ENCODE assay signal across 12 cellular contexts in the genomic region with DNA sequence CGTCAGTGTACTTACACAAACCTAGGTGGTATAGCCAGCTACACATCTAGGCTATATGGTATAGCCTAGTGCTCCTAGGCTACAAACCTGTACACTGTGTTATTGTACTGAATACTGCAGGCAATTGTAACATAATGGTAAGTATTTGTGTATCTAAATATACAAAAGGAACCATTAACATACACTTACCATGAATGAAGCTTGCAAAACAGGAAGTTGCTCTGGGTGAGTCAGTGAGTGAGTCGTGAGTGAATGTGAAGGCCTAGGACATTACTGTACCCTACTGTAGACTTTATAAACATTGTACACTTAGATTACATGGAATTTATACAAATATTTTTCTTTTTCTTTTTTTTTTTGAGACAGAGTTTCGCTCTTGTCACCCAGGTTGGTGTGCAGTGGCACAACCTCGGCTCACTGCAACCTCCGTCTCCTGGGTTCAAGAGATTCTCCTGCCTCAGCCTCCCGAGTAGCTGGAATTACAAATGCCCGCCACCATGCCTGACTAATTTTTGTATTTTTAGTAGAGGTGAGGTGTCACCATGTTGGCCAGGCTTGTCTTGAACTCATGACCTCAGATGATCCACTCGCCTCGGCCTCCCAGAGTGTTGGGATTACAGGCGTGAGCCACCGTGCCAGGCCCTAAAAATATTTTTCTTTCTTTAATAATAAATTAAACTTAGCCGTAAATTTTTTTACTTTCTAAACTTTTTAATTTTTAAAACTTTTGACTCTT. TPM values are rescaled to one million over a fixed set of nuclear protein-coding genes. Genes with fewer than 3 reads are reported as not detected.
A peak's percentile ranks its signal among the peaks of the same experiment; 100 is the strongest.
DNase-seq lines count a peak whose midpoint lies in the region; ATAC-seq, FAIRE-seq and TF ChIP-seq lines count a peak whose summit lies in the region.
"Had no signal": no experiment of that assay in that cellular context is flagged by ENCODE, and none has a peak within 500 bp of the region (broad histone marks: within the 10 kb centered on the region; RNA-seq: fewer than 3 reads in every experiment).

No MANE protein-coding gene starts in this region.

- H3K9me3 ChIP-seq in astrocyte (ENCODE audit: insufficient read depth, low read depth, low read length): peaks cover under 1% of the 10 kb centered on the region

- no peaks in the 10 kb centered on the region for H3K36me3 ChIP-seq in astrocyte (ENCODE audit: insufficient read depth, low read length)

- peak; percentile 84 for FAIRE-seq in astrocyte (lab: Jason Lieb, UNC)

- H2AFZ ChIP-seq in astrocyte (ENCODE audit: low read depth, low read length): peak overlapping the region; percentile 2

- no peaks in the 10 kb centered on the region for H3K27me3 Mint-ChIP-seq in astrocyte (ENCODE audit: low read depth, unreplicated experiment)
- peaks cover 4% of the 10 kb centered on the region for H3K27me3 Mint-ChIP-seq in activated CD8-positive, alpha-beta memory T cell treated with anti-CD3 and anti-CD28 coated beads, Interleukin-2, amount 10 ng/mL, durations not matched to agents 7 days and 5 days

- no peaks in the 10 kb centered on the region for H3K27me3 ChIP-seq in astrocyte (ENCODE audit: insufficient read depth, low read length)

- H3K27ac Mint-ChIP-seq in astrocyte (ENCODE audit: unreplicated experiment): peak overlapping the region; percentile 18
- H3K27ac Mint-ChIP-seq in activated CD8-positive, alpha-beta memory T cell treated with anti-CD3 and anti-CD28 coated beads, Interleukin-2, amount 10 ng/mL, durations not matched to agents 7 days and 5 days: no peak overlapping the region
- H3K27ac Mint-ChIP-seq: stimulated activated effector memory CD8-positive, alpha-beta T cell treated with anti-CD3 and anti-CD28 coated beads, Interleukin-12 subunit alpha, Interleukin-12 subunit beta, amount 100 ng/mL, for 72 hours had no signal

- POLR2A ChIA-PET in HEK293T (lab: Yijun Ruan, JAX): no interaction called here

- CTCF ChIA-PET in HEK293T (lab: Yijun Ruan, JAX): interaction anchor here (1.2 kb wide), 1 partner anchor 54 kb away, joined by 3 read pairs; no protein-coding TSS in a partner anchor
- CTCF ChIA-PET in activated CD8-positive, alpha-beta memory T cell treated with anti-CD3 and anti-CD28 coated beads, Interleukin-2, amount 10 ng/mL, durations not matched to agents 7 days and 5 days (lab: Charles Lee): no interaction called here

- H3K4me1 Mint-ChIP-seq in astrocyte (ENCODE audit: low read depth, unreplicated experiment): peaks cover 27% of the 10 kb centered on the region
- peaks cover 5% of the 10 kb centered on the region for H3K4me1 Mint-ChIP-seq in activated CD8-positive, alpha-beta memory T cell treated with anti-CD3 and anti-CD28 coated beads, Interleukin-2, amount 10 ng/mL, durations not matched to agents 7 days and 5 days
- H3K4me1 Mint-ChIP-seq: stimulated activated effector memory CD8-positive, alpha-beta T cell treated with anti-CD3 and anti-CD28 coated beads, Interleukin-12 subunit alpha, Interleukin-12 subunit beta, amount 100 ng/mL, for 72 hours had no signal

- H3K9ac ChIP-seq in astrocyte (ENCODE audit: low read length): peak overlapping the region; percentile 69

- TF ChIP-seq CTCF in astrocyte (IDR thresholded peaks at IDR 0.05; ENCODE audit: insufficient read depth, low read depth, low read length): no peak

- no peaks in the 10 kb centered on the region for H4K20me1 ChIP-seq in astrocyte (ENCODE audit: insufficient read depth, low read length)

- peaks cover 3% of the 10 kb centered on the region for H3K36me3 Mint-ChIP-seq in astrocyte (ENCODE audit: low read depth, unreplicated experiment)
- no peaks in the 10 kb centered on the region for H3K36me3 Mint-ChIP-seq in activated CD8-positive, alpha-beta memory T cell treated with anti-CD3 and anti-CD28 coated beads, Interleukin-2, amount 10 ng/mL, durations not matched to agents 7 days and 5 days
- H3K36me3 Mint-ChIP-seq: brain; stimulated activated effector memory CD8-positive, alpha-beta T cell treated with anti-CD3 and anti-CD28 coated beads, Interleukin-12 subunit alpha, Interleukin-12 subunit beta, amount 100 ng/mL, for 72 hours had no signal

- H3K4me1 ChIP-seq in astrocyte (ENCODE audit: insufficient read depth, low read length): peaks cover 65% of the 10 kb centered on the region

- no peak overlapping the region for H3K4me3 ChIP-seq in astrocyte (ENCODE audit: insufficient read depth, low read depth, low read length)

- peaks cover 7% of the 10 kb centered on the region for H3K9me3 Mint-ChIP-seq in astrocyte (ENCODE audit: unreplicated experiment)
- H3K9me3 Mint-ChIP-seq in activated CD8-positive, alpha-beta memory T cell treated with anti-CD3 and anti-CD28 coated beads, Interleukin-2, amount 10 ng/mL, durations not matched to agents 7 days and 5 days (ENCODE audit: low read depth): no peaks in the 10 kb centered on the region
- H3K9me3 Mint-ChIP-seq: stimulated activated effector memory CD8-positive, alpha-beta T cell treated with anti-CD3 and anti-CD28 coated beads, Interleukin-12 subunit alpha, Interleukin-12 subunit beta, amount 100 ng/mL, for 72 hours had no signal

- no peak overlapping the region for H3K4me3 Mint-ChIP-seq in astrocyte (ENCODE audit: unreplicated experiment)
- no peak overlapping the region for H3K4me3 Mint-ChIP-seq in activated CD8-positive, alpha-beta memory T cell treated with anti-CD3 and anti-CD28 coated beads, Interleukin-2, amount 10 ng/mL, durations not matched to agents 7 days and 5 days
- H3K4me3 Mint-ChIP-seq: brain; stimulated activated effector memory CD8-positive, alpha-beta T cell treated with anti-CD3 and anti-CD28 coated beads, Interleukin-12 subunit alpha, Interleukin-12 subunit beta, amount 100 ng/mL, for 72 hours had no signal

- H3K27ac ChIP-seq in astrocyte (ENCODE audit: low read depth, low read length): peak overlapping the region; percentile 94

- ATAC-seq in GM21515 (IDR thresholded peaks at IDR 0.05; ENCODE audit: unreplicated experiment): no peak
- no peak for ATAC-seq in activated CD8-positive, alpha-beta memory T cell treated with anti-CD3 and anti-CD28 coated beads, Interleukin-2, amount 10 ng/mL, durations not matched to agents 7 days and 5 days
- no peak for ATAC-seq in HG02588 (IDR thresholded peaks at IDR 0.05; ENCODE audit: unreplicated experiment)
- ATAC-seq: sciatic nerve; stimulated activated effector memory CD8-positive, alpha-beta T cell treated with anti-CD3 and anti-CD28 coated beads, Interleukin-12 subunit alpha, Interleukin-12 subunit beta, amount 100 ng/mL, for 72 hours had no signal

- H3K79me2 ChIP-seq in astrocyte (ENCODE audit: insufficient read depth, low read length): no peaks in the 10 kb centered on the region

- H3K4me2 ChIP-seq in astrocyte (ENCODE audit: low read length): peak overlapping the region; percentile 65

- DNase-seq in ELR (ENCODE audit: low read depth): peak; percentile 95
- peak; percentile 73 for DNase-seq in NCI-H226
- DNase-seq in astrocyte (ENCODE audit: low read depth): peak; percentile 89
- peak; percentile 41 for DNase-seq in mesenteric fat pad (ENCODE audit: low spot score)
- DNase-seq in HEK293T (ENCODE audit: extremely low spot score): no peak
- DNase-seq in activated CD8-positive, alpha-beta memory T cell treated with anti-CD3 and anti-CD28 coated beads, Interleukin-2, amount 10 ng/mL, durations not matched to agents 7 days and 5 days: no peak
- DNase-seq: NCI-H524 had no signal

TF ChIP-seq in HEK293T, 16 proteins besides CTCF, POLR2A, EP300 and RAD21:
- TF ChIP-seq FOXA1 (IDR thresholded peaks at IDR 0.05) (no peak), ELF4 (IDR thresholded peaks at IDR 0.05) (no peak), BHLHE40 (IDR thresholded peaks at IDR 0.05; ENCODE audit: borderline replicate concordance) (no peak), L3MBTL2 (conservative IDR thresholded peaks at IDR 0.05) (no peak), PKNOX1 (IDR thresholded peaks at IDR 0.05) (no peak), LEF1 (IDR thresholded peaks at IDR 0.05; ENCODE audit: borderline replicate concordance) (no peak), FOXK2 (IDR thresholded peaks at IDR 0.05) (no peak), NFRKB (IDR thresholded peaks at IDR 0.05) (no peak), ARNT (IDR thresholded peaks at IDR 0.05) (no peak), TARDBP (IDR thresholded peaks at IDR 0.05) (no peak), FOXM1 (IDR thresholded peaks at IDR 0.05; ENCODE audit: borderline replicate concordance) (no peak), CTBP1 (IDR thresholded peaks at IDR 0.05; ENCODE audit: borderline replicate concordance) (no peak), SUZ12 (IDR thresholded peaks at IDR 0.05) (no peak), HDGF (IDR thresholded peaks at IDR 0.05; ENCODE audit: borderline replicate concordance) (no peak), ZNF384 (IDR thresholded peaks at IDR 0.05) (no peak), SP1 (IDR thresholded peaks at IDR 0.05) (no peak)

RNA-seq across cellular contexts. Expression of gene KIAA1755, which starts 15.4 kb away (rescaled TPM):
- 0.77 and 1.1 TPM in 2 replicates for total RNA-seq in astrocyte
- 5.6 TPM for total RNA-seq in mesenteric fat pad
- not detected for total RNA-seq in activated CD8-positive, alpha-beta memory T cell treated with anti-CD3 and anti-CD28 coated beads, Interleukin-2, amount 10 ng/mL, durations not matched to agents 7 days and 5 days

RNA-seq across cellular contexts. Expression of gene BPI, which starts 28.0 kb away (rescaled TPM):
- not detected in 2 replicates for total RNA-seq in astrocyte
- not detected for total RNA-seq in mesenteric fat pad
- total RNA-seq in activated CD8-positive, alpha-beta memory T cell treated with anti-CD3 and anti-CD28 coated beads, Interleukin-2, amount 10 ng/mL, durations not matched to agents 7 days and 5 days: not detected

Comparison
In these comparisons a context has a peak if more than half of its experiments do, and no peak if none do; other contexts are left out.
1. DNase-seq: peak in ELR (single experiment), NCI-H226 (single experiment), astrocyte (single experiment) and mesenteric fat pad (single experiment); none in HEK293T (single experiment) and activated CD8-positive, alpha-beta memory T cell treated with anti-CD3 and anti-CD28 coated beads, Interleukin-2, amount 10 ng/mL, durations not matched to agents 7 days and 5 days (single experiment).